ENCODE assay signal across 11 cellular contexts in the genomic region with DNA sequence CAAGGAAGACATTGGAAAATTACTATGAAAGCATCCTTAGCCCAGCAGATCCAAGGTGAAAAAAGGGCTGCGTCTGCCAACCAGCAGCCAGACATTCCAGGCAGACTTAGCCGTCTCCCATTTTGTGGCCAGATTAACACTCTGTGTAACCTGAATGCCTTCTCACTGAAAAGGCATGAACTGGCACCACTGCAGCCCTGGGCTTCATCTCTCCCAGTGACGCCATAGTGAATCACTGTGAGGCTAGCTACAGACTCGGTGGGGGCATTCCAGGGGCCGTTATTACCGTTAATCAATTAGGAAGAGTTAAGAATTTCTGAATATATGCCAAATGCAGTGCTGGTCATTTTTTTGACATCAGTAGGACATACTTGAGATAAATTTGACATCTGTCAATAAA.
A peak's percentile ranks its signal among the peaks of the same experiment; 100 is the strongest.
DNase-seq lines count a peak whose midpoint lies in the region; ATAC-seq, FAIRE-seq and TF ChIP-seq lines count a peak whose summit lies in the region.
"Had no signal": no experiment of that assay in that cellular context is flagged by ENCODE, and none has a peak within 500 bp of the region (broad histone marks: within the 10 kb centered on the region; RNA-seq: fewer than 3 reads in every experiment).

No MANE protein-coding gene starts in this region.

- H3K4me3 Mint-ChIP-seq in immature natural killer cell = no peak overlapping the region
- H3K4me3 Mint-ChIP-seq: activated T-helper 17 cell treated with anti-CD3 and anti-CD28 coated beads, Interleukin-2, amount 50 U/mL, for 72 hours; neural crest cell had no signal

- no peak overlapping the region for H3K27ac ChIP-seq in endothelial cell of umbilical vein (ENCODE audit: insufficient read depth, low read depth, low read length)

- ATAC-seq in HG03442 (IDR thresholded peaks at IDR 0.05; ENCODE audit: unreplicated experiment) = no peak
- ATAC-seq: activated T-helper 17 cell treated with anti-CD3 and anti-CD28 coated beads, Interleukin-2, amount 50 U/mL, for 72 hours had no signal

- dilution Hi-C loops in endothelial cell of umbilical vein (cut with MboI; ENCODE audit: extremely low pct_ligation_motif_present, low sequenced_read_pairs) = no loop called here

- H3K27me3 ChIP-seq in endothelial cell of umbilical vein (ENCODE audit: control insufficient read depth in 2 of 2, insufficient read depth in 2 of 2, low read length in 2 of 2) = no peaks in the 10 kb centered on the region

- intact Hi-C loops in endothelial cell of umbilical vein (cut with micrococcal nuclease) = loop anchor here (10.0 kb wide), 1 partner anchor 639 kb away; no protein-coding TSS in a partner anchor

- no peaks in the 10 kb centered on the region for H3K9me3 ChIP-seq in endothelial cell of umbilical vein (replicated peaks; ENCODE audit: control insufficient read depth, insufficient read depth, low read length)

- no peak overlapping the region for H3K9ac ChIP-seq in endothelial cell of umbilical vein (replicated peaks; ENCODE audit: extremely low read depth, insufficient read depth, low read length)

- H3K79me2 ChIP-seq in endothelial cell of umbilical vein (ENCODE audit: control insufficient read depth, insufficient read depth, low read length) = no peaks in the 10 kb centered on the region

- CTCF ChIA-PET in endothelial cell of umbilical vein (lab: Charles Lee) = interaction anchor here (5.0 kb wide), 1 partner anchor 9 kb away, joined by 35 read pairs; no protein-coding TSS in a partner anchor

- POLR2A ChIA-PET in endothelial cell of umbilical vein (lab: Charles Lee) = no interaction called here

- no peak overlapping the region for H3K4me3 ChIP-seq in endothelial cell of umbilical vein (replicated peaks in 1 of 3; ENCODE audit: insufficient read depth in 1 of 3, low read depth in 1 of 3, low read length in 3 of 3)

- peak overlapping the region; percentile 59 for H2AFZ ChIP-seq in endothelial cell of umbilical vein (ENCODE audit: low read depth, low read length)

- peaks cover 7 to 19% (median 12%) of the 10 kb centered on the region in 3 donors for H3K27me3 Mint-ChIP-seq in immature natural killer cell (ENCODE audit: low read depth in 3 of 3)

- H4K20me1 ChIP-seq in endothelial cell of umbilical vein (replicated peaks; ENCODE audit: control insufficient read depth, extremely low read depth, insufficient read depth, low read length) = no peaks in the 10 kb centered on the region

- DNase-seq in AG09319 (ENCODE audit: extremely low read depth, low read depth) = peak; percentile 70
- peak; percentile 60 to 85 for DNase-seq in NCI-H446 (lab: John Stamatoyannopoulos, UW)
- peak; percentile 4 for DNase-seq in endothelial cell of umbilical vein (ENCODE audit: low read depth, low spot score)
- DNase-seq in mucosa of gallbladder (ENCODE audit: low spot score) = peak; percentile 33
- no peak for DNase-seq in immature natural killer cell
- no peak for DNase-seq in CD1c-positive myeloid dendritic cell (ENCODE audit: extremely low spot score)
- no peak for DNase-seq in stimulated activated CD4-positive, alpha-beta T cell treated with anti-CD3 and anti-CD28 coated beads, Interleukin-1b, Interleukin-23, amount 100 ng/mL, for 48 hours
- DNase-seq: COR-L47 had no signal

- no peak overlapping the region for H3K27ac Mint-ChIP-seq in immature natural killer cell
- H3K27ac Mint-ChIP-seq: activated T-helper 17 cell treated with anti-CD3 and anti-CD28 coated beads, Interleukin-2, amount 50 U/mL, for 72 hours had no signal

- TF ChIP-seq CTCF in AG09319 (IDR thresholded peaks at IDR 0.05; ENCODE audit: low read depth, low read length) (no peak), endothelial cell of umbilical vein (IDR thresholded peaks at IDR 0.05; ENCODE audit: extremely low read depth in 1 of 2, insufficient read depth in 1 of 2, low read depth in 1 of 2, low read length in 2 of 2) (no peak)

- H3K4me2 ChIP-seq in endothelial cell of umbilical vein (ENCODE audit: insufficient read depth, low read length) = no peak overlapping the region

- FAIRE-seq in endothelial cell of umbilical vein (lab: Jason Lieb, UNC) = no peak

- H3K36me3 Mint-ChIP-seq in immature natural killer cell = no peaks in the 10 kb centered on the region

- no TSS peak for BruUV-seq in endothelial cell of umbilical vein (replicated peaks; lab: Mats Ljungman, UMichigan)

- H3K9me3 Mint-ChIP-seq in immature natural killer cell = no peaks in the 10 kb centered on the region
- H3K9me3 Mint-ChIP-seq: activated T-helper 17 cell treated with anti-CD3 and anti-CD28 coated beads, Interleukin-2, amount 50 U/mL, for 72 hours; neural crest cell had no signal

- no peaks in the 10 kb centered on the region for H3K36me3 ChIP-seq in endothelial cell of umbilical vein (ENCODE audit: control insufficient read depth in 2 of 2, extremely low read depth in 1 of 2, insufficient read depth in 2 of 2, low read length in 2 of 2)

- peaks cover 3% of the 10 kb centered on the region for H3K4me1 ChIP-seq in endothelial cell of umbilical vein (ENCODE audit: control insufficient read depth, extremely low read depth, insufficient read depth, low read length)

- no peak for TF ChIP-seq POLR2A in endothelial cell of umbilical vein (IDR thresholded peaks at IDR 0.05; ENCODE audit: low read depth, low read length)

- peaks cover 0 to 8% of the 10 kb centered on the region in 2 donors for H3K4me1 Mint-ChIP-seq in immature natural killer cell
- H3K4me1 Mint-ChIP-seq: activated T-helper 17 cell treated with anti-CD3 and anti-CD28 coated beads, Interleukin-2, amount 50 U/mL, for 72 hours had no signal

- no peaks in the 10 kb centered on the region for H3K9me1 ChIP-seq in endothelial cell of umbilical vein (replicated peaks; ENCODE audit: control insufficient read depth, extremely low read depth, insufficient read depth, low read length)

TF ChIP-seq in endothelial cell of umbilical vein, 7 proteins besides CTCF, POLR2A, EP300 and RAD21:
- TF ChIP-seq FOS (IDR thresholded peaks at IDR 0.05; ENCODE audit: borderline replicate concordance, insufficient read depth, low read length) (no peak), EZH2 (IDR thresholded peaks at IDR 0.05; ENCODE audit: borderline replicate concordance, low read depth, low read length, severe bottlenecking) (no peak)

Comparison
In these comparisons a context has a peak if more than half of its experiments do, and no peak if none do; other contexts are left out.
1. DNase-seq: peak in AG09319 (single experiment), NCI-H446 (2 of 2), endothelial cell of umbilical vein (single experiment) and mucosa of gallbladder (single experiment); none in immature natural killer cell (0 of 3), CD1c-positive myeloid dendritic cell (single experiment) and stimulated activated CD4-positive, alpha-beta T cell treated with anti-CD3 and anti-CD28 coated beads, Interleukin-1b, Interleukin-23, amount 100 ng/mL, for 48 hours (single experiment).